ENCODE assay signal across 8 cellular contexts in genomic region chr17:46822388-46822921, GRCh38. TPM values are rescaled to one million over a fixed set of nuclear protein-coding genes. Genes with fewer than 3 reads are reported as not detected.
A peak's percentile ranks its signal among the peaks of the same experiment; 100 is the strongest.
DNase-seq lines count a peak whose midpoint lies in the region; ATAC-seq, FAIRE-seq and TF ChIP-seq lines count a peak whose summit lies in the region.

No MANE protein-coding gene starts in this region.

- H3K27ac ChIP-seq in GM12878 (ENCODE audit: control insufficient read depth, insufficient read depth) (no peak overlapping the region), neural progenitor cell (no peak overlapping the region), vagina (no peak overlapping the region)

- no peak overlapping the region for H2AFZ ChIP-seq in GM12878 (ENCODE audit: control insufficient read depth, low read depth, low read length)
- no peak overlapping the region for H2AFZ ChIP-seq in neural progenitor cell (replicated peaks)

- in situ Hi-C loops in GM12878 (cut with MboI): no loop called here

- ATAC-seq in GM12878 (peak; percentile 70), GM18517 (IDR thresholded peaks at IDR 0.05; ENCODE audit: unreplicated experiment) (no peak), GM18502 (IDR thresholded peaks at IDR 0.05; ENCODE audit: poor library complexity, unreplicated experiment) (no peak)

- TF ChIP-seq POLR2A in GM12878 (IDR thresholded peaks at IDR 0.05; ENCODE audit: low read depth, low read length) (no peak), vagina (IDR thresholded peaks at IDR 0.05) (no peak)

- BruUV-seq in GM12878 (replicated peaks; lab: Mats Ljungman, UMichigan): no TSS peak

- H3K9ac ChIP-seq in GM12878 (ENCODE audit: control insufficient read depth, insufficient read depth, low read length) (no peak overlapping the region), neural progenitor cell (no peak overlapping the region)

- H3K36me3 ChIP-seq in GM12878 (ENCODE audit: control insufficient read depth in 2 of 2, insufficient read depth in 2 of 2, low read length in 1 of 2) (no peaks in the 10 kb centered on the region), neural progenitor cell (no peaks in the 10 kb centered on the region), vagina (no peaks in the 10 kb centered on the region)

- H3K9me3 Mint-ChIP-seq in neural progenitor cell: peaks cover 2% of the 10 kb centered on the region

- WGBS in GM12878 (ENCODE audit: insufficient coverage, insufficient replicate concordance, low lambda C conversion rate, missing lambda C conversion rate): 26% methylated on average over 35 of the region's 35 CpGs

- FAIRE-seq in GM12878 (lab: Jason Lieb, UNC): no peak

- RAD21 ChIA-PET in GM12878 (lab: Charles Lee; ENCODE audit: unreplicated experiment): no interaction called here

- H3K36me3 Mint-ChIP-seq in neural progenitor cell: peaks cover 12% of the 10 kb centered on the region

- H3K79me2 ChIP-seq in GM12878 (ENCODE audit: control insufficient read depth, insufficient read depth, low read length) (no peaks in the 10 kb centered on the region), neural progenitor cell (ENCODE audit: low read depth) (no peaks in the 10 kb centered on the region)

- H4K20me1 ChIP-seq in GM12878 (ENCODE audit: control insufficient read depth, insufficient read depth) (no peaks in the 10 kb centered on the region), neural progenitor cell (ENCODE audit: low read depth) (peaks cover 48% of the 10 kb centered on the region)

- peaks cover 48% of the 10 kb centered on the region for H3K27me3 Mint-ChIP-seq in neural progenitor cell (ENCODE audit: insufficient read depth, low read depth)

- H3K4me1 ChIP-seq in GM12878 (ENCODE audit: control insufficient read depth, insufficient read depth, low read length): no peaks in the 10 kb centered on the region
- H3K4me1 ChIP-seq in neural progenitor cell: peaks cover 29% of the 10 kb centered on the region
- peaks cover 21% of the 10 kb centered on the region for H3K4me1 ChIP-seq in vagina

- peaks cover 39% of the 10 kb centered on the region for H3K4me1 Mint-ChIP-seq in neural progenitor cell

- no peak for TF ChIP-seq EP300 in GM12878 (IDR thresholded peaks at IDR 0.05; ENCODE audit: borderline replicate concordance in 1 of 2, control insufficient read depth in 1 of 2, low read depth in 2 of 2, low read length in 2 of 2)

- no peak overlapping the region for H3K27ac Mint-ChIP-seq in neural progenitor cell

- intact Hi-C loops in GM12878 (cut with micrococcal nuclease; ENCODE audit: unreplicated experiment): loop anchor here (10.0 kb wide), 1 partner anchor 52 kb away; no protein-coding TSS in a partner anchor
- intact Hi-C loops in vagina (cut with DNase I): no loop called here

- H3F3A ChIP-seq in neural progenitor cell (ENCODE audit: low read depth): peaks cover 19% of the 10 kb centered on the region

- POLR2A ChIA-PET in GM10248 (lab: Yijun Ruan, JAX): no interaction called here
- POLR2A ChIA-PET in GM12878 (lab: Charles Lee): no interaction called here

- CTCF ChIA-PET in GM10248 (lab: Yijun Ruan, JAX): interaction anchor here (1.2 to 2.5 kb wide), 4 partner anchors 12 to 20 kb away, joined by 3 to 10 read pairs (median 4); no protein-coding TSS in a partner anchor
- CTCF ChIA-PET in GM12878 (lab: Yijun Ruan, JAX): interaction anchor here (1.7 to 2.1 kb wide), 2 partner anchors 12 to 20 kb away, joined by 5 to 10 read pairs; no protein-coding TSS in a partner anchor

- H3K4me2 ChIP-seq in GM12878 (ENCODE audit: control insufficient read depth, insufficient read depth) (no peak overlapping the region), neural progenitor cell (no peak overlapping the region)

- DNase-seq in GM10248 (ENCODE audit: extremely low spot score) (peak; percentile 57), NCI-H2171 (lab: John Stamatoyannopoulos, UW) (peak; percentile 56), GM12878 (ENCODE audit: low read depth, low spot score) (no peak), neural progenitor cell (ENCODE audit: low spot score) (no peak), vagina (ENCODE audit: extremely low spot score in 2 of 2) (no peak), inferior parietal cortex (ENCODE audit: extremely low spot score) (no peak)

- peak; percentile 38 for TF ChIP-seq RAD21 in GM12878 (IDR thresholded peaks at IDR 0.05; ENCODE audit: insufficient read depth, low read depth, low read length)

- H3K4me3 Mint-ChIP-seq in neural progenitor cell: no peak overlapping the region

- TF ChIP-seq CTCF in GM10248 (IDR thresholded peaks at IDR 0.05; ENCODE audit: control extremely low read depth, extremely low read depth, low read depth, missing control alignments) (peak; percentile 67), GM12878 (IDR thresholded peaks at IDR 0.05 in 2 of 3, conservative IDR thresholded peaks at IDR 0.05 in 1 of 3; ENCODE audit: control insufficient read depth in 2 of 3, extremely low read depth in 1 of 3, insufficient read depth in 1 of 3, low read depth in 3 of 3, low read length in 3 of 3) (peak; percentile 61 to 88 (median 69)), neural progenitor cell (IDR thresholded peaks at IDR 0.05) (peak; percentile 67), vagina (IDR thresholded peaks at IDR 0.05) (no peak)

- H3K4me3 ChIP-seq in GM12878: no peak overlapping the region
- H3K4me3 ChIP-seq in neural progenitor cell: no peak overlapping the region
- no peak overlapping the region for H3K4me3 ChIP-seq in vagina

- SMC1A ChIA-PET in GM12878 (lab: Charles Lee; ENCODE audit: uncharacterized antibody, unreplicated experiment): no interaction called here

- H3K27me3 ChIP-seq in GM12878 (replicated peaks in 1 of 2; ENCODE audit: control insufficient read depth in 2 of 2, insufficient read depth in 2 of 2, low read length in 1 of 2) (peaks cover 22 to 32% of the 10 kb centered on the region in 2 experiments), neural progenitor cell (peaks cover 100% of the 10 kb centered on the region), vagina (peaks cover 14% of the 10 kb centered on the region)

- H3K9me3 ChIP-seq in GM12878 (replicated peaks; ENCODE audit: control insufficient read depth, insufficient read depth, low read length): no peaks in the 10 kb centered on the region
- no peaks in the 10 kb centered on the region for H3K9me3 ChIP-seq in neural progenitor cell (ENCODE audit: low read depth)
- no peaks in the 10 kb centered on the region for H3K9me3 ChIP-seq in vagina

TF ChIP-seq in GM12878, 131 proteins besides CTCF, POLR2A, EP300 and RAD21 (continues in another document):
- TF ChIP-seq JUND (IDR thresholded peaks at IDR 0.05; ENCODE audit: low read depth, low read length) (no peak), KLF5 (IDR thresholded peaks at IDR 0.05; ENCODE audit: partially characterized antibody) (no peak), NR2F1 (conservative IDR thresholded peaks at IDR 0.05) (peak; percentile 65), STAT3 (IDR thresholded peaks at IDR 0.05; ENCODE audit: low read depth, low read length) (no peak), ETV6 (conservative IDR thresholded peaks at IDR 0.05 in 1 of 2, IDR thresholded peaks at IDR 0.05 in 1 of 2; ENCODE audit: borderline replicate concordance in 1 of 2, low read depth in 1 of 2) (no peak), YY1 (IDR thresholded peaks at IDR 0.05; ENCODE audit: low read depth, low read length) (no peak), PAX8 (IDR thresholded peaks at IDR 0.05) (no peak), PAX5 (IDR thresholded peaks at IDR 0.05; ENCODE audit: borderline replicate concordance, low read depth, low read length) (no peak), MTA3 (IDR thresholded peaks at IDR 0.05; ENCODE audit: borderline replicate concordance, low read length) (no peak), SMC3 (IDR thresholded peaks at IDR 0.05; ENCODE audit: borderline replicate concordance, low read length) (peak; percentile 59; the same call in 1 of the 2 replicates), GATAD2B (conservative IDR thresholded peaks at IDR 0.05; ENCODE audit: low read depth) (no peak), LARP7 (IDR thresholded peaks at IDR 0.05) (no peak)

RNA-seq across cellular contexts. Expression of gene WNT3, which starts 4.0 kb away (rescaled TPM):
- total RNA-seq in GM12878 (2013; cell fraction: nucleolus; rRNA removed): not detected in 2 replicates
- total RNA-seq in GM12878 (2014; rRNA removed) (not detected in 2 replicates), GM12878 (2014; rRNA removed; fragmentation: Illumina TruSeq; extraction: Trizol) (not detected in 2 replicates), GM12878 (2021) (not detected in 2 replicates), neural progenitor cell (ENCODE audit: low replicate concordance) (1.1 and 1.7 TPM in 2 replicates), vagina (1.5 TPM)
- 0.16 TPM for polyA plus RNA-seq in GM12878 (2011; ENCODE audit: low read depth)
- polyA plus RNA-seq in GM12878 (2011; rRNA removed) (0.01 TPM in 1 of 2 replicates, not detected in the other), GM12878 (2014; fragmentation: Illumina TruSeq; extraction: Trizol) (not detected in 2 replicates), GM12878 (2014; fragmentation: Nextera tagmentation; extraction: Ambion mirVana) (not detected), GM12878 (2014; rRNA removed) (0.03 TPM in 1 of 2 replicates, not detected in the other), GM12878 (2016; fragmentation: Nextera tagmentation; extraction: Ambion mirVana) (not detected)
- not detected in 2 replicates for polyA plus RNA-seq in GM12878 (2011; cell fraction: cytosol; rRNA removed)
- polyA plus RNA-seq in GM12878 (2011; cell fraction: nucleus; rRNA removed): not detected in 2 replicates
- polyA plus RNA-seq in GM12878 (2012): 0.07 and 0.11 TPM in 2 replicates
- polyA minus RNA-seq in GM12878 (2011; rRNA and poly(A)+ RNA removed): not detected in 2 replicates
- not detected in 2 replicates for polyA minus RNA-seq in GM12878 (2011; cell fraction: cytosol; rRNA and poly(A)+ RNA removed)
- not detected in 2 replicates for polyA minus RNA-seq in GM12878 (2011; cell fraction: nucleus; rRNA and poly(A)+ RNA removed)

RNA-seq across cellular contexts. Expression of gene WNT9B, which starts 28.9 kb away (rescaled TPM):
- total RNA-seq in GM12878 (2013; cell fraction: nucleolus; rRNA removed): not detected in 2 replicates
- total RNA-seq in GM12878 (2014; rRNA removed) (not detected in 2 replicates), GM12878 (2014; rRNA removed; fragmentation: Illumina TruSeq; extraction: Trizol) (not detected in 2 replicates), GM12878 (2021) (not detected in 2 replicates), neural progenitor cell (ENCODE audit: low replicate concordance) (0.12 TPM in 1 of 2 replicates, not detected in the other), vagina (not detected)
- polyA plus RNA-seq in GM12878 (2011; ENCODE audit: low read depth): not detected
- polyA plus RNA-seq in GM12878 (2011; rRNA removed) (not detected in 2 replicates), GM12878 (2014; fragmentation: Illumina TruSeq; extraction: Trizol) (not detected in 2 replicates), GM12878 (2014; fragmentation: Nextera tagmentation; extraction: Ambion mirVana) (not detected), GM12878 (2014; rRNA removed) (not detected in 2 replicates), GM12878 (2016; fragmentation: Nextera tagmentation; extraction: Ambion mirVana) (not detected)
- polyA plus RNA-seq in GM12878 (2011; cell fraction: cytosol; rRNA removed): not detected in 2 replicates
- polyA plus RNA-seq in GM12878 (2011; cell fraction: nucleus; rRNA removed): not detected in 2 replicates
- not detected in 2 replicates for polyA plus RNA-seq in GM12878 (2012)
- polyA minus RNA-seq in GM12878 (2011; rRNA and poly(A)+ RNA removed): not detected in 2 replicates
- polyA minus RNA-seq in GM12878 (2011; cell fraction: cytosol; rRNA and poly(A)+ RNA removed): not detected in 2 replicates
- not detected in 2 replicates for polyA minus RNA-seq in GM12878 (2011; cell fraction: nucleus; rRNA and poly(A)+ RNA removed)

Comparison
In these comparisons a context has a peak if more than half of its experiments do, and no peak if none do; other contexts are left out.
1. DNase-seq: peak in GM10248 (single experiment) and NCI-H2171 (single experiment); none in GM12878 (single experiment), neural progenitor cell (single experiment), vagina (0 of 2) and inferior parietal cortex (single experiment).
2. CTCF ChIP-seq: peak in GM10248 (single experiment), GM12878 (3 of 3) and neural progenitor cell (single experiment); none in vagina (0 of 3).